13 cellular contexts compared by ENCODE assay signal in genomic region chr17:81338301-81339179, GRCh38. TPM values are rescaled to one million over a fixed set of nuclear protein-coding genes. Genes with fewer than 3 reads are reported as not detected.
DNase-seq lines count a peak whose midpoint lies in the region; ATAC-seq and TF ChIP-seq lines count a peak whose summit lies in the region.
"Had no signal": no experiment of that assay in that cellular context is flagged by ENCODE, and none has a peak within 500 bp of the region (broad histone marks: within the 10 kb centered on the region; RNA-seq: fewer than 3 reads in every experiment).

No MANE protein-coding gene starts in this region.

- TF ChIP-seq CTCF in Calu3 (IDR thresholded peaks at IDR 0.05; ENCODE audit: unreplicated experiment) (no peak), heart left ventricle (IDR thresholded peaks at IDR 0.05) (no peak), progenitor cell of endocrine pancreas (IDR thresholded peaks at IDR 0.05; ENCODE audit: unreplicated experiment) (no peak)

- H3K27ac Mint-ChIP-seq in Calu3 (ENCODE audit: unreplicated experiment), result peak overlapping the region; percentile 51
- peak overlapping the region; percentile 97 for H3K27ac Mint-ChIP-seq in progenitor cell of endocrine pancreas

- intact Hi-C loops in Calu3 (cut with micrococcal nuclease; ENCODE audit: unreplicated experiment) (no loop called here), heart left ventricle (cut with DNase I) (no loop called here), head of caudate nucleus (cut with DNase I) (no loop called here)

- no peak overlapping the region for H3K4me3 ChIP-seq in heart left ventricle

- peaks cover 6 to 69% (median 41%) of the 10 kb centered on the region in 12 donors for H3K4me1 ChIP-seq in heart left ventricle

- ATAC-seq in SK-N-SH treated with all-trans-retinoic acid at 6 μM for 48 hours (peak; percentile 5; the same call in 1 of the 3 replicates), heart left ventricle (no peak), GM19395 (IDR thresholded peaks at IDR 0.05; ENCODE audit: unreplicated experiment) (no peak), GM18868 (IDR thresholded peaks at IDR 0.05; ENCODE audit: unreplicated experiment) (no peak), HG02678 (IDR thresholded peaks at IDR 0.05; ENCODE audit: unreplicated experiment) (no peak)

- peaks cover 41% of the 10 kb centered on the region for H3K36me3 Mint-ChIP-seq in Calu3 (ENCODE audit: insufficient read depth, unreplicated experiment)
- peaks cover 8% of the 10 kb centered on the region for H3K36me3 Mint-ChIP-seq in progenitor cell of endocrine pancreas (ENCODE audit: insufficient read depth)

- H3K27me3 Mint-ChIP-seq in Calu3 (ENCODE audit: unreplicated experiment), result no peaks in the 10 kb centered on the region
- H3K27me3 Mint-ChIP-seq in progenitor cell of endocrine pancreas, result no peaks in the 10 kb centered on the region

- no TSS peak for BruUV-seq in Calu3 (replicated peaks; lab: Mats Ljungman, UMichigan)

- H3K9me3 Mint-ChIP-seq in Calu3 (ENCODE audit: low read depth, unreplicated experiment) (no peaks in the 10 kb centered on the region), progenitor cell of endocrine pancreas (ENCODE audit: low read depth) (no peaks in the 10 kb centered on the region)
- H3K9me3 Mint-ChIP-seq: T-helper 1 cell treated with Interleukin-12 subunit alpha and Interleukin-12 subunit beta and Interleukin-4 antibody, amounts not matched to agents 30 μg/mL and 1 μg/mL, for 36 hours had no signal

- H3K36me3 ChIP-seq in heart left ventricle, result peaks cover 0 to 3% (median 0%) of the 10 kb centered on the region in 9 donors

- H3K4me3 Mint-ChIP-seq in Calu3 (ENCODE audit: low read depth, unreplicated experiment) (peak overlapping the region; percentile 56), progenitor cell of endocrine pancreas (ENCODE audit: low read depth) (no peak overlapping the region)
- H3K4me3 Mint-ChIP-seq: T-helper 1 cell treated with Interleukin-12 subunit alpha and Interleukin-12 subunit beta and Interleukin-4 antibody, amounts not matched to agents 30 μg/mL and 1 μg/mL, for 36 hours had no signal

- DNase-seq in Calu3 (no peak), heart left ventricle (peak in 3 of 5 donors; percentile 10 to 46 (median 31)), progenitor cell of endocrine pancreas (ENCODE audit: low spot score, unreplicated experiment) (no peak), head of caudate nucleus (no peak)
- DNase-seq: amygdala, NCI-H1105, NCI-H774 had no signal

- H3K27me3 ChIP-seq in heart left ventricle, result peaks cover 0 to 31% (median 0%) of the 10 kb centered on the region in 9 donors

- CTCF ChIA-PET in Calu3 (lab: Charles Lee), result interaction anchor here (0.8 kb wide), 1 partner anchor 1736 kb away, joined by 3 read pairs; no protein-coding TSS in a partner anchor

- H3K9me3 ChIP-seq in heart left ventricle, result no peaks in the 10 kb centered on the region

- peak overlapping the region; percentile 3 to 99 (median 49) for H3K27ac ChIP-seq in heart left ventricle
- H3K27ac ChIP-seq: C4-2B had no signal

- peaks cover 45% of the 10 kb centered on the region for H3K4me1 Mint-ChIP-seq in Calu3 (ENCODE audit: low read depth, unreplicated experiment)
- peaks cover 43% of the 10 kb centered on the region for H3K4me1 Mint-ChIP-seq in progenitor cell of endocrine pancreas (ENCODE audit: low read depth)

- TF ChIP-seq POLR2A in heart left ventricle (IDR thresholded peaks at IDR 0.05), result no peak

- WGBS in heart left ventricle, 4 donors, result 50 to 63% (median 55%) methylated on average over 10 to 17 of the region's 17 CpGs

TF ChIP-seq in SK-N-SH treated with all-trans-retinoic acid at 6 μM for 48 hours, 23 proteins besides CTCF, POLR2A, EP300 and RAD21:
- TF ChIP-seq PPARA (CRISPR knock-in tag; IDR thresholded peaks at IDR 0.05; ENCODE audit: borderline replicate concordance), result no peak
- TF ChIP-seq ZFP30 (CRISPR knock-in tag; IDR thresholded peaks at IDR 0.05), result no peak
- no peak for TF ChIP-seq ZC3H10 (CRISPR knock-in tag; IDR thresholded peaks at IDR 0.05)
- peak; percentile 23; the same call in 1 of the 2 replicates for TF ChIP-seq ZNF8 (CRISPR knock-in tag; IDR thresholded peaks at IDR 0.05)
- TF ChIP-seq, protein P1, sequence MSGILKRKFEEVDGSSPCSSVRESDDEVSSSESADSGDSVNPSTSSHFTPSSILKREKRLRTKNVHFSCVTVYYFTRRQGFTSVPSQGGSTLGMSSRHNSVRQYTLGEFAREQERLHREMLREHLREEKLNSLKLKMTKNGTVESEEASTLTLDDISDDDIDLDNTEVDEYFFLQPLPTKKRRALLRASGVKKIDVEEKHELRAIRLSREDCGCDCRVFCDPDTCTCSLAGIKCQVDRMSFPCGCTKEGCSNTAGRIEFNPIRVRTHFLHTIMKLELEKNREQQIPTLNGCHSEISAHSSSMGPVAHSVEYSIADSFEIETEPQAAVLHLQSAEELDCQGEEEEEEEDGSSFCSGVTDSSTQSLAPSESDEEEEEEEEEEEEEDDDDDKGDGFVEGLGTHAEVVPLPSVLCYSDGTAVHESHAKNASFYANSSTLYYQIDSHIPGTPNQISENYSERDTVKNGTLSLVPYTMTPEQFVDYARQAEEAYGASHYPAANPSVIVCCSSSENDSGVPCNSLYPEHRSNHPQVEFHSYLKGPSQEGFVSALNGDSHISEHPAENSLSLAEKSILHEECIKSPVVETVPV (CRISPR knock-in tag; IDR thresholded peaks at IDR 0.05), result peak; percentile 42; the same call in 1 of the 2 replicates
- no peak for TF ChIP-seq BACH2 (CRISPR knock-in tag; IDR thresholded peaks at IDR 0.05; ENCODE audit: borderline replicate concordance)
- TF ChIP-seq, protein P2, sequence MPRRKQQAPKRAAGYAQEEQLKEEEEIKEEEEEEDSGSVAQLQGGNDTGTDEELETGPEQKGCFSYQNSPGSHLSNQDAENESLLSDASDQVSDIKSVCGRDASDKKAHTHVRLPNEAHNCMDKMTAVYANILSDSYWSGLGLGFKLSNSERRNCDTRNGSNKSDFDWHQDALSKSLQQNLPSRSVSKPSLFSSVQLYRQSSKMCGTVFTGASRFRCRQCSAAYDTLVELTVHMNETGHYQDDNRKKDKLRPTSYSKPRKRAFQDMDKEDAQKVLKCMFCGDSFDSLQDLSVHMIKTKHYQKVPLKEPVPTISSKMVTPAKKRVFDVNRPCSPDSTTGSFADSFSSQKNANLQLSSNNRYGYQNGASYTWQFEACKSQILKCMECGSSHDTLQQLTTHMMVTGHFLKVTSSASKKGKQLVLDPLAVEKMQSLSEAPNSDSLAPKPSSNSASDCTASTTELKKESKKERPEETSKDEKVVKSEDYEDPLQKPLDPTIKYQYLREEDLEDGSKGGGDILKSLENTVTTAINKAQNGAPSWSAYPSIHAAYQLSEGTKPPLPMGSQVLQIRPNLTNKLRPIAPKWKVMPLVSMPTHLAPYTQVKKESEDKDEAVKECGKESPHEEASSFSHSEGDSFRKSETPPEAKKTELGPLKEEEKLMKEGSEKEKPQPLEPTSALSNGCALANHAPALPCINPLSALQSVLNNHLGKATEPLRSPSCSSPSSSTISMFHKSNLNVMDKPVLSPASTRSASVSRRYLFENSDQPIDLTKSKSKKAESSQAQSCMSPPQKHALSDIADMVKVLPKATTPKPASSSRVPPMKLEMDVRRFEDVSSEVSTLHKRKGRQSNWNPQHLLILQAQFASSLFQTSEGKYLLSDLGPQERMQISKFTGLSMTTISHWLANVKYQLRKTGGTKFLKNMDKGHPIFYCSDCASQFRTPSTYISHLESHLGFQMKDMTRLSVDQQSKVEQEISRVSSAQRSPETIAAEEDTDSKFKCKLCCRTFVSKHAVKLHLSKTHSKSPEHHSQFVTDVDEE (CRISPR knock-in tag; IDR thresholded peaks at IDR 0.05), result peak; percentile 41
- TF ChIP-seq RARB (CRISPR knock-in tag; IDR thresholded peaks at IDR 0.05), result no peak
- no peak for TF ChIP-seq TOX (CRISPR knock-in tag; IDR thresholded peaks at IDR 0.05; ENCODE audit: borderline replicate concordance)
- TF ChIP-seq POU6F1 (CRISPR knock-in tag; IDR thresholded peaks at IDR 0.05; ENCODE audit: borderline replicate concordance, low read depth), result no peak
- peak; percentile 55; the same call in 1 of the 2 replicates for TF ChIP-seq TCF4 (CRISPR knock-in tag; IDR thresholded peaks at IDR 0.05; ENCODE audit: borderline replicate concordance)
- no peak for TF ChIP-seq OSR1 (CRISPR knock-in tag; IDR thresholded peaks at IDR 0.05)

RNA-seq across cellular contexts. Expression of gene SLC38A10, which starts 43.4 kb away (rescaled TPM):
- total RNA-seq in Calu3 (2022) (120 and 121 TPM in 2 replicates), heart left ventricle (10 to 100 TPM; 27.4 to 67.7 (median 43.1) TPM), progenitor cell of endocrine pancreas (128 and 130 TPM in 2 replicates)
- polyA plus RNA-seq in heart left ventricle, result 10 to 100 TPM; 48.0 to 63.3 TPM

RNA-seq across cellular contexts. Expression of gene BAHCC1, which starts 56.7 kb away (rescaled TPM):
- total RNA-seq in Calu3 (2022) (0.17 and 0.27 TPM in 2 replicates), heart left ventricle (10 to 100 TPM in 3 of 9 donors, 1 to 10 TPM in 6; 6.0 to 19.6 (median 9.3) TPM), progenitor cell of endocrine pancreas (36.9 and 40.5 TPM in 2 replicates)
- polyA plus RNA-seq in heart left ventricle, result 1 to 10 TPM; 7.6 to 8.5 TPM

Comparison
In these comparisons a context has a peak if more than half of its experiments do, and no peak if none do; other contexts are left out.
1. DNase-seq: peak in heart left ventricle (3 of 5); none in Calu3 (single experiment), progenitor cell of endocrine pancreas (single experiment) and head of caudate nucleus (0 of 42).